Comparison of ENCODE assay signal across 8 cellular contexts in genomic region chr2:184599054-184599874, GRCh38. TPM values are rescaled to one million over a fixed set of nuclear protein-coding genes. Genes with fewer than 3 reads are reported as not detected.
A peak's percentile ranks its signal among the peaks of the same experiment; 100 is the strongest.
DNase-seq lines count a peak whose midpoint lies in the region; ATAC-seq and TF ChIP-seq lines count a peak whose summit lies in the region.

No MANE protein-coding gene starts in this region.

- POLR2A ChIA-PET in RWPE1 (lab: Yijun Ruan, JAX; ENCODE audit: low non-redundant PET): no interaction called here

- H3K4me3 ChIP-seq in esophagus muscularis mucosa: peak overlapping the region; percentile 58 to 71 (median 64)

- peaks cover 8 to 27% (median 16%) of the 10 kb centered on the region in 4 donors for H3K4me1 ChIP-seq in esophagus muscularis mucosa

- H3K36me3 ChIP-seq in esophagus muscularis mucosa: no peaks in the 10 kb centered on the region

- 43% methylated on average over 7 of the region's 7 CpGs for WGBS in esophagus muscularis mucosa

- H3K36me3 Mint-ChIP-seq in CD14-positive monocyte (peaks cover 10 to 12% of the 10 kb centered on the region in 2 donors), osteocyte (ENCODE audit: unreplicated experiment) (no peaks in the 10 kb centered on the region)

- peaks cover 0 to 4% (median 2%) of the 10 kb centered on the region in 7 donors for H3K9me3 Mint-ChIP-seq in CD14-positive monocyte
- no peaks in the 10 kb centered on the region for H3K9me3 Mint-ChIP-seq in osteocyte (ENCODE audit: unreplicated experiment)

- ATAC-seq in HG03439 (IDR thresholded peaks at IDR 0.05; ENCODE audit: unreplicated experiment) (no peak), HG03520 (IDR thresholded peaks at IDR 0.05; ENCODE audit: unreplicated experiment) (no peak)

- H3K4me3 Mint-ChIP-seq in CD14-positive monocyte: peak overlapping the region; percentile 87 to 92
- peak overlapping the region; percentile 70 for H3K4me3 Mint-ChIP-seq in osteocyte (ENCODE audit: unreplicated experiment)

- no peak overlapping the region for H3K27ac ChIP-seq in esophagus muscularis mucosa (replicated peaks in 1 of 4)
- H3K27ac ChIP-seq in RWPE1: no peak overlapping the region

- no peak for TF ChIP-seq CTCF in CD14-positive monocyte (IDR thresholded peaks at IDR 0.05)
- TF ChIP-seq CTCF in esophagus muscularis mucosa (IDR thresholded peaks at IDR 0.05): no peak
- no peak for TF ChIP-seq CTCF in osteocyte (IDR thresholded peaks at IDR 0.05)
- no peak for TF ChIP-seq CTCF in RWPE1 (conservative IDR thresholded peaks at IDR 0.05; ENCODE audit: low read depth)

- no peak for TF ChIP-seq EP300 in esophagus muscularis mucosa (IDR thresholded peaks at IDR 0.05)

- DNase-seq in CD14-positive monocyte (ENCODE audit: low spot score): peak; percentile 57
- peak; percentile 61 for DNase-seq in H4 (ENCODE audit: low spot score)
- DNase-seq in SK-N-DZ (ENCODE audit: low spot score): peak; percentile 69
- DNase-seq in esophagus muscularis mucosa (ENCODE audit: extremely low spot score): no peak
- DNase-seq in osteocyte (ENCODE audit: extremely low spot score, unreplicated experiment): no peak
- DNase-seq in RWPE1 (ENCODE audit: low spot score): no peak

- H3K9me3 ChIP-seq in esophagus muscularis mucosa: no peaks in the 10 kb centered on the region

- H3K27ac Mint-ChIP-seq in CD14-positive monocyte (peak overlapping the region; percentile 97 to 100 (median 99)), osteocyte (ENCODE audit: unreplicated experiment) (no peak overlapping the region)

- intact Hi-C loops in CD14-positive monocyte (cut with micrococcal nuclease): loop anchor here (5.0 kb wide), 1 partner anchor 37 kb away; no protein-coding TSS in a partner anchor
- intact Hi-C loops in esophagus muscularis mucosa (cut with DNase I): no loop called here

- H3K27me3 Mint-ChIP-seq in CD14-positive monocyte (ENCODE audit: low read depth in 3 of 3) (peaks cover 0 to 4% (median 0%) of the 10 kb centered on the region in 3 donors), osteocyte (ENCODE audit: unreplicated experiment) (peaks cover 51% of the 10 kb centered on the region)

- no peak for TF ChIP-seq POLR2A in esophagus muscularis mucosa (IDR thresholded peaks at IDR 0.05; ENCODE audit: low read depth)

- CTCF ChIA-PET in RWPE1 (lab: Yijun Ruan, JAX): interaction anchor here (0.7 kb wide), 1 partner anchor 1932 kb away, joined by 4 read pairs; no protein-coding TSS in a partner anchor

- H3K4me1 Mint-ChIP-seq in CD14-positive monocyte (peaks cover 36% of the 10 kb centered on the region), osteocyte (ENCODE audit: unreplicated experiment) (peaks cover 15% of the 10 kb centered on the region)

- H3K27me3 ChIP-seq in esophagus muscularis mucosa: peaks cover 0 to 57% (median 8%) of the 10 kb centered on the region in 4 donors

RNA-seq across cellular contexts. Expression of gene ZNF804A, which starts 0.9 kb away (rescaled TPM):
- polyA plus RNA-seq in CD14-positive monocyte: 1 to 10 TPM; 1.8 to 3.7 TPM
- total RNA-seq in H4 (2014; rRNA removed; shearing (Covaris generic)): 4.0 and 6.0 TPM in 2 replicates
- polyA plus RNA-seq in SK-N-DZ (2014; cell fraction: cytosol; rRNA removed): 12.4 and 13.0 TPM in 2 replicates
- 6.5 and 8.1 TPM in 2 replicates for polyA plus RNA-seq in SK-N-DZ (2014; cell fraction: nucleus; rRNA removed)
- total RNA-seq in esophagus muscularis mucosa: under 1 TPM in 1 of 4 donors, not detected in 3; 0.33 TPM
- total RNA-seq in osteocyte: not detected in 2 replicates

Comparison
In these comparisons a context has a peak if more than half of its experiments do, and no peak if none do; other contexts are left out.
1. DNase-seq: peak in CD14-positive monocyte (single experiment), H4 (single experiment) and SK-N-DZ (single experiment); none in esophagus muscularis mucosa (single experiment), osteocyte (single experiment) and RWPE1 (single experiment).